Comparison of ENCODE assay signal across 22 cellular contexts in the genomic region with DNA sequence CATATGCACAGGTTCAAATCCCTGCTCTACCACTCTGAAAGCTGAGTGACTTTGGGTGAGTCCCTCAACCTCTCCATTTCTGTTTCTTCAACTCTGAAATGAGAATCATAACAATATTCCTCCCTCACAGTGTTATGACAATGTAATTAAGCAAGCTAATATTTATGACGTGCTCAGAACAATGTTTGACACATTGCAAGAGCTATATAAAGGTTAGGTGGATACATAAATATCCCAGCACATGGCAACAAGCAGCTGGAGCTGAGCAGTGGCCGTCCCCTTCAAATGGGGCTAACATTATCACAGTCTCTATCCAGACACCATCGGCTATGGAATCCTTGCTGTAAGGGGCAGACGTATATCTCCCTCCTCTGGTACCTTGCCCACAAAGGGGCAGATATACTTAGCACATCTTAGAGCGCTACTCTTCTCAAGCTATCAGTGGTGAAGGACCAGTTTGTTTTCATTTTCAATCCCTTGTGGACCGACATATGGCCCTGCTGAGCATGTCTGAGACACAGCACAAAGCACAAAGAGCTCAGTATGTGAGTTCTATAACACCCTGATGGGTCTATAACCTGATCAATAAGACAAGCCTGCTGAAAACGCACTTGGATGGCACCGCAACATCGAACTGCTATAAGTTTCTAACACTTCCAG.
A peak's percentile ranks its signal among the peaks of the same experiment; 100 is the strongest.
DNase-seq lines count a peak whose midpoint lies in the region; ATAC-seq and TF ChIP-seq lines count a peak whose summit lies in the region.
"Had no signal": no experiment of that assay in that cellular context is flagged by ENCODE, and none has a peak within 500 bp of the region (broad histone marks: within the 10 kb centered on the region; RNA-seq: fewer than 3 reads in every experiment).

No MANE protein-coding gene starts in this region.

- H3K9me3 ChIP-seq in mammary epithelial cell (replicated peaks; ENCODE audit: insufficient read depth, low read length), result no peaks in the 10 kb centered on the region
- H3K9me3 ChIP-seq: pancreas, SJCRH30, testis had no signal

- no peak for DNase-seq in left ventricle myocardium superior
- DNase-seq in left cardiac atrium, result no peak
- no peak for DNase-seq in mammary epithelial cell
- peak; percentile 44 for DNase-seq in mesendoderm
- DNase-seq: activated CD4-positive, alpha-beta T cell treated with anti-CD3 and anti-CD28 coated beads, Interleukin-2, amount 50 U/mL, for 1 hour; aorta; cerebellar nuclear complex; effector CD4-positive, alpha-beta T cell; H9; KBM-7; natural killer cell; NCI-H187; pancreas; SJCRH30; T-helper 1 cell; testis had no signal

- no peak overlapping the region for H3K4me2 ChIP-seq in mammary epithelial cell (ENCODE audit: insufficient read depth, low read depth, low read length)
- no peak overlapping the region for H3K4me2 ChIP-seq in mesendoderm (ENCODE audit: low read length)
- H3K4me2 ChIP-seq: PC-9 had no signal

- no peaks in the 10 kb centered on the region for H4K20me1 ChIP-seq in mammary epithelial cell (ENCODE audit: insufficient read depth, low read length)

- intact Hi-C loops in left ventricle myocardium superior (cut with micrococcal nuclease) (no loop called here), left cardiac atrium (cut with DNase I) (no loop called here), mammary epithelial cell (cut with micrococcal nuclease) (no loop called here)

- H3K27ac ChIP-seq in mammary epithelial cell (ENCODE audit: insufficient read depth, low read depth, low read length) (peak overlapping the region; percentile 45), mesendoderm (ENCODE audit: low read depth, low read length) (no peak overlapping the region), temporal lobe (ENCODE audit: low read depth, low read length) (peak overlapping the region; percentile 70)
- H3K27ac ChIP-seq: C4-2B, pancreas, PC-9, SJCRH30, testis had no signal

- no peak overlapping the region for H4K8ac ChIP-seq in mesendoderm (ENCODE audit: low read depth, low read length)

- H3K4me3 ChIP-seq in mammary epithelial cell (replicated peaks in 1 of 3; ENCODE audit: insufficient read depth in 1 of 3, low read depth in 2 of 3, low read length in 3 of 3), result no peak overlapping the region
- no peak overlapping the region for H3K4me3 ChIP-seq in mesendoderm (ENCODE audit: low read length)
- H3K4me3 ChIP-seq: pancreas, PC-9, SJCRH30, testis had no signal

- H3K23ac ChIP-seq in mesendoderm (ENCODE audit: low read length), result no peak overlapping the region

- no peak for TF ChIP-seq CTCF in mammary epithelial cell (conservative IDR thresholded peaks at IDR 0.05 in 1 of 2, IDR thresholded peaks at IDR 0.05 in 1 of 2; ENCODE audit: extremely low read depth in 1 of 2, insufficient read depth in 1 of 2, low read depth in 1 of 2, low read length in 2 of 2)

- CTCF ChIA-PET in mammary epithelial cell (lab: Charles Lee; ENCODE audit: low non-redundant PET), result no interaction called here

- H2BK15ac ChIP-seq in mesendoderm (replicated peaks; ENCODE audit: low read depth), result no peak overlapping the region

- H3K18ac ChIP-seq in mesendoderm (ENCODE audit: low read length), result no peak overlapping the region

- no peak overlapping the region for H2AK5ac ChIP-seq in mesendoderm (ENCODE audit: low read length)

- no peak overlapping the region for H2AFZ ChIP-seq in mammary epithelial cell (ENCODE audit: low read depth, low read length)
- H2AFZ ChIP-seq: PC-9 had no signal

- H3K4ac ChIP-seq in mesendoderm (ENCODE audit: low read depth, low read length), result no peak overlapping the region

- H3K36me3 ChIP-seq in mammary epithelial cell (ENCODE audit: insufficient read depth, low read length) (peaks cover 6% of the 10 kb centered on the region), mesendoderm (ENCODE audit: control insufficient read depth, insufficient read depth, low read length) (no peaks in the 10 kb centered on the region)
- H3K36me3 ChIP-seq: SJCRH30 had no signal

- no peak overlapping the region for H3K9ac ChIP-seq in mammary epithelial cell (ENCODE audit: insufficient read depth, low read length)
- H3K9ac ChIP-seq in mesendoderm (ENCODE audit: low read length), result no peak overlapping the region

- dilution Hi-C loops in mammary epithelial cell (cut with HindIII; ENCODE audit: low sequenced_read_pairs), result no loop called here

- no TSS peak for BruUV-seq in mammary epithelial cell (replicated peaks; lab: Mats Ljungman, UMichigan)

- no peak overlapping the region for H3K56ac ChIP-seq in mesendoderm (ENCODE audit: low read length)

- 96% methylated on average over 9 of the region's 9 CpGs for WGBS in mammary epithelial cell (ENCODE audit: low coverage, missing lambda C conversion rate)
- WGBS in mesendoderm (ENCODE audit: extremely low coverage, insufficient coverage, low lambda C conversion rate), result no CpG with 5 or more reads among the region's 9 CpGs

- ATAC-seq in left ventricle myocardium superior, result peak; percentile 20
- ATAC-seq in left cardiac atrium, result no peak
- no peak for ATAC-seq in HG02759 (IDR thresholded peaks at IDR 0.05; ENCODE audit: unreplicated experiment)
- ATAC-seq in HG02642 (IDR thresholded peaks at IDR 0.05; ENCODE audit: poor library complexity, unreplicated experiment), result no peak
- ATAC-seq in GM18873 (IDR thresholded peaks at IDR 0.05; ENCODE audit: low FRiP score, unreplicated experiment), result no peak
- ATAC-seq: natural killer cell had no signal

- H3K27me3 ChIP-seq in mammary epithelial cell (ENCODE audit: insufficient read depth, low read length) (no peaks in the 10 kb centered on the region), mesendoderm (ENCODE audit: insufficient read depth, low read length, poor library complexity) (no peaks in the 10 kb centered on the region)
- H3K27me3 ChIP-seq: pancreas, SJCRH30, testis had no signal

- H3K79me1 ChIP-seq in mesendoderm (ENCODE audit: low read length), result no peaks in the 10 kb centered on the region

- in situ Hi-C loops in mammary epithelial cell (cut with MboI; ENCODE audit: low sequenced_read_pairs in 2 of 2), result no loop called here

- no peak overlapping the region for H2BK120ac ChIP-seq in mesendoderm (ENCODE audit: low read depth, low read length)

- H2BK5ac ChIP-seq in mesendoderm (ENCODE audit: low read length), result no peak overlapping the region

- peaks cover 24% of the 10 kb centered on the region for H3K4me1 ChIP-seq in mammary epithelial cell (ENCODE audit: insufficient read depth, low read length)
- no peaks in the 10 kb centered on the region for H3K4me1 ChIP-seq in mesendoderm (ENCODE audit: control insufficient read depth, low read depth, low read length)
- H3K4me1 ChIP-seq: pancreas, SJCRH30, testis had no signal

- H3K79me2 ChIP-seq in mammary epithelial cell (ENCODE audit: insufficient read depth, low read length) (peaks cover 30% of the 10 kb centered on the region), mesendoderm (ENCODE audit: control insufficient read depth, insufficient read depth, low read length) (no peaks in the 10 kb centered on the region)

- H4K5ac ChIP-seq in mesendoderm (ENCODE audit: low read length), result no peak overlapping the region
